In the genomic region with DNA sequence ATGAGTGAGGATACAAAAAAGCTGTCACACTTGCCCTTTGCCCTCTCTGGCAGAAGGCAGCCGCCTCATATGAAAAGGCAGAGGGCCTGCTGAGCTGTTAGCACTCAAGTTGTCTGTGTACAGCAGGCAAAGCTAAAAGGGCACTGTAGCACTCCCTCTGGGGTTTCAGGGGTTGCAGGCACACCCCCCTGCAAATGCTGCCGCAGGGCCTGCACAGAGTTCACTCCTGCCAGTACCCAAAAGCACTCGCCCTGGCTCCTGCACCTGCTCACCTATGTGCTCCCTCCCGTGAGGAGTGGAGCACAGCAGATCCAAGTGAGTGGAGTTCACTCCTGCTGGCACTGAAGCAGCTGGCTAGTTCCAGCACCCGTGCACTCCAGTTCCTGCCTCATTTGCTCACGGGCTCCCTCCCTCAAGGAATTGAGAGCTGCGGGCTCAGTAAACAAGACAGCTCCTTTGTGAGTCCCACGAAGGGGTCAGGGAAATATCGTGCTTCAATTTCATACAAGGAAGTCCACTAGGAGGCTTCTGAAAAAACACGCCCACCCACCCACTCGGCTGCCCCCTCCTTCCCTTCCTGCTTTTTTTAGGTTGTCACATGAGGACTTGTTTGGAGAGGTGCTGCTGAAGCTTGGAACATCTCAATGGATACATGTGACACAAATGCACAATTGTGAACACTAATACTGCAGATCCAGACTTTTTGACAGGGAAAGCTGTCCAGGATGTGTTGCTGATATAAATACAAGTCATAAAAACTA, we compare ENCODE assay signal across 8 cellular contexts. TPM values are rescaled to one million over a fixed set of nuclear protein-coding genes. Genes with fewer than 3 reads are reported as not detected.
A peak's percentile ranks its signal among the peaks of the same experiment; 100 is the strongest.
DNase-seq lines count a peak whose midpoint lies in the region; ATAC-seq and TF ChIP-seq lines count a peak whose summit lies in the region.

No MANE protein-coding gene starts in this region.

- H3K36me3 ChIP-seq in aorta (ENCODE audit: control insufficient read depth in 1 of 2, insufficient read depth in 2 of 2, low read length in 1 of 2) = no peaks in the 10 kb centered on the region

- no peaks in the 10 kb centered on the region for H3K9me3 ChIP-seq in aorta (ENCODE audit: control insufficient read depth, low read length)

- WGBS in lower leg skin, 2 donors = 9% methylated on average over 11 of the region's 11 CpGs
- 7 to 10% methylated on average over 11 of the region's 11 CpGs for WGBS in aorta, 2 donors

- no peaks in the 10 kb centered on the region for H3K27me3 ChIP-seq in aorta (ENCODE audit: control insufficient read depth in 1 of 2, insufficient read depth in 2 of 2, low read length in 1 of 2)

- peak; percentile 19; the same call in 1 of the 3 replicates for TF ChIP-seq CTCF in GM12872 (IDR thresholded peaks at IDR 0.05; ENCODE audit: insufficient read depth, low read depth, low read length)
- TF ChIP-seq CTCF in lower leg skin (IDR thresholded peaks at IDR 0.05) = no peak

- no peak overlapping the region for H3K27ac ChIP-seq in aorta (ENCODE audit: low read depth in 1 of 2, low read length in 2 of 2)

- H3K4me1 ChIP-seq in aorta (ENCODE audit: control insufficient read depth in 1 of 2, insufficient read depth in 2 of 2, low read length in 2 of 2) = no peaks in the 10 kb centered on the region

- DNase-seq in NCI-H187 treated with DMSO at 0.1 percent for 48 hours (lab: John Stamatoyannopoulos, UW) (peak; percentile 24), cerebellum (ENCODE audit: low spot score) (peak; percentile 2), lower leg skin (ENCODE audit: low spot score in 2 of 2) (peak; percentile 46 to 91), aorta (peak in 1 of 2 donors; percentile 72), inferior parietal cortex (ENCODE audit: extremely low spot score) (no peak), NCI-H1694 (lab: John Stamatoyannopoulos, UW) (no peak)

- ATAC-seq in aorta (ENCODE audit: low FRiP score) (peak; percentile 80), GM18873 (IDR thresholded peaks at IDR 0.05; ENCODE audit: low FRiP score, unreplicated experiment) (no peak)

- H3K4me3 ChIP-seq in lower leg skin (ENCODE audit: low read depth, poor library complexity, severe bottlenecking) = no peak overlapping the region
- H3K4me3 ChIP-seq in aorta (ENCODE audit: low read length in 2 of 2) = no peak overlapping the region

- TF ChIP-seq POLR2A in lower leg skin (IDR thresholded peaks at IDR 0.05) = no peak

- intact Hi-C loops in lower leg skin (cut with DNase I; ENCODE audit: low total_unique reads) (no loop called here), aorta (cut with DNase I) (no loop called here)

RNA-seq across cellular contexts. Expression of gene RCBTB2, which starts 9.9 kb away (rescaled TPM):
- total RNA-seq in cerebellum (42.2 TPM), lower leg skin (1 to 10 TPM; 3.5 to 6.7 (median 3.9) TPM), aorta (10 to 100 TPM; 12.6 to 25.7 TPM)
- 10 to 100 TPM; 10.9 to 19.8 TPM for polyA plus RNA-seq in aorta

Comparison
In these comparisons a context has a peak if more than half of its experiments do, and no peak if none do; other contexts are left out.
1. DNase-seq: peak in NCI-H187 treated with DMSO at 0.1 percent for 48 hours (single experiment), cerebellum (single experiment) and lower leg skin (2 of 2); none in inferior parietal cortex (single experiment) and NCI-H1694 (single experiment).